ENCODE assay signal across 1 cellular context in genomic region chr18:48605408-48605845, GRCh38.
A peak's percentile ranks its signal among the peaks of the same experiment; 100 is the strongest.
TF ChIP-seq lines count a peak whose summit lies in the region.

No MANE protein-coding gene starts in this region.

TF ChIP-seq in K562, 482 proteins besides CTCF, POLR2A, EP300 and RAD21 (continued from another document and continues in another):
- TF ChIP-seq IRF9 (tag; IDR thresholded peaks at IDR 0.05) = no peak
- peak; percentile 27 for TF ChIP-seq DACH1 (IDR thresholded peaks at IDR 0.05; ENCODE audit: partially characterized antibody)
- TF ChIP-seq GATA2 (CRISPR knock-in tag; IDR thresholded peaks at IDR 0.05) = peak; percentile 90
- no peak for TF ChIP-seq MAFK (IDR thresholded peaks at IDR 0.05; ENCODE audit: low read length)
- no peak for TF ChIP-seq ZFP1 (CRISPR knock-in tag; IDR thresholded peaks at IDR 0.05)
- TF ChIP-seq DPF2 (IDR thresholded peaks at IDR 0.05) = peak; percentile 49; the same call in 1 of the 2 replicates
- 0 out of 2 replicates have a peak, but pooled peaks have one; percentile 17 for TF ChIP-seq BHLHE40 (IDR thresholded peaks at IDR 0.05; ENCODE audit: low read length)
- TF ChIP-seq, protein P1, sequence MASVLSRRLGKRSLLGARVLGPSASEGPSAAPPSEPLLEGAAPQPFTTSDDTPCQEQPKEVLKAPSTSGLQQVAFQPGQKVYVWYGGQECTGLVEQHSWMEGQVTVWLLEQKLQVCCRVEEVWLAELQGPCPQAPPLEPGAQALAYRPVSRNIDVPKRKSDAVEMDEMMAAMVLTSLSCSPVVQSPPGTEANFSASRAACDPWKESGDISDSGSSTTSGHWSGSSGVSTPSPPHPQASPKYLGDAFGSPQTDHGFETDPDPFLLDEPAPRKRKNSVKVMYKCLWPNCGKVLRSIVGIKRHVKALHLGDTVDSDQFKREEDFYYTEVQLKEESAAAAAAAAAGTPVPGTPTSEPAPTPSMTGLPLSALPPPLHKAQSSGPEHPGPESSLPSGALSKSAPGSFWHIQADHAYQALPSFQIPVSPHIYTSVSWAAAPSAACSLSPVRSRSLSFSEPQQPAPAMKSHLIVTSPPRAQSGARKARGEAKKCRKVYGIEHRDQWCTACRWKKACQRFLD (CRISPR knock-in tag; IDR thresholded peaks at IDR 0.05) = peak; percentile 67; the same call in 1 of the 2 replicates
- TF ChIP-seq, protein P2, sequence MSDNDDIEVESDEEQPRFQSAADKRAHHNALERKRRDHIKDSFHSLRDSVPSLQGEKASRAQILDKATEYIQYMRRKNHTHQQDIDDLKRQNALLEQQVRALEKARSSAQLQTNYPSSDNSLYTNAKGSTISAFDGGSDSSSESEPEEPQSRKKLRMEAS (CRISPR knock-in tag; IDR thresholded peaks at IDR 0.05) = peak; percentile 61
- no peak for TF ChIP-seq ZNF384 (IDR thresholded peaks at IDR 0.05; ENCODE audit: low read depth, low read length)
- no peak for TF ChIP-seq MXI1 (IDR thresholded peaks at IDR 0.05; ENCODE audit: low read depth, low read length)
- no peak for TF ChIP-seq ZSCAN29 (IDR thresholded peaks at IDR 0.05)
- peak; percentile 80 for TF ChIP-seq NCOR1 (IDR thresholded peaks at IDR 0.05)
- TF ChIP-seq ZNF253 (CRISPR knock-in tag; conservative IDR thresholded peaks at IDR 0.05) = no peak
- no peak for TF ChIP-seq ZBTB1 (CRISPR knock-in tag; IDR thresholded peaks at IDR 0.05; ENCODE audit: borderline replicate concordance, low read depth)
- TF ChIP-seq, protein P3, sequence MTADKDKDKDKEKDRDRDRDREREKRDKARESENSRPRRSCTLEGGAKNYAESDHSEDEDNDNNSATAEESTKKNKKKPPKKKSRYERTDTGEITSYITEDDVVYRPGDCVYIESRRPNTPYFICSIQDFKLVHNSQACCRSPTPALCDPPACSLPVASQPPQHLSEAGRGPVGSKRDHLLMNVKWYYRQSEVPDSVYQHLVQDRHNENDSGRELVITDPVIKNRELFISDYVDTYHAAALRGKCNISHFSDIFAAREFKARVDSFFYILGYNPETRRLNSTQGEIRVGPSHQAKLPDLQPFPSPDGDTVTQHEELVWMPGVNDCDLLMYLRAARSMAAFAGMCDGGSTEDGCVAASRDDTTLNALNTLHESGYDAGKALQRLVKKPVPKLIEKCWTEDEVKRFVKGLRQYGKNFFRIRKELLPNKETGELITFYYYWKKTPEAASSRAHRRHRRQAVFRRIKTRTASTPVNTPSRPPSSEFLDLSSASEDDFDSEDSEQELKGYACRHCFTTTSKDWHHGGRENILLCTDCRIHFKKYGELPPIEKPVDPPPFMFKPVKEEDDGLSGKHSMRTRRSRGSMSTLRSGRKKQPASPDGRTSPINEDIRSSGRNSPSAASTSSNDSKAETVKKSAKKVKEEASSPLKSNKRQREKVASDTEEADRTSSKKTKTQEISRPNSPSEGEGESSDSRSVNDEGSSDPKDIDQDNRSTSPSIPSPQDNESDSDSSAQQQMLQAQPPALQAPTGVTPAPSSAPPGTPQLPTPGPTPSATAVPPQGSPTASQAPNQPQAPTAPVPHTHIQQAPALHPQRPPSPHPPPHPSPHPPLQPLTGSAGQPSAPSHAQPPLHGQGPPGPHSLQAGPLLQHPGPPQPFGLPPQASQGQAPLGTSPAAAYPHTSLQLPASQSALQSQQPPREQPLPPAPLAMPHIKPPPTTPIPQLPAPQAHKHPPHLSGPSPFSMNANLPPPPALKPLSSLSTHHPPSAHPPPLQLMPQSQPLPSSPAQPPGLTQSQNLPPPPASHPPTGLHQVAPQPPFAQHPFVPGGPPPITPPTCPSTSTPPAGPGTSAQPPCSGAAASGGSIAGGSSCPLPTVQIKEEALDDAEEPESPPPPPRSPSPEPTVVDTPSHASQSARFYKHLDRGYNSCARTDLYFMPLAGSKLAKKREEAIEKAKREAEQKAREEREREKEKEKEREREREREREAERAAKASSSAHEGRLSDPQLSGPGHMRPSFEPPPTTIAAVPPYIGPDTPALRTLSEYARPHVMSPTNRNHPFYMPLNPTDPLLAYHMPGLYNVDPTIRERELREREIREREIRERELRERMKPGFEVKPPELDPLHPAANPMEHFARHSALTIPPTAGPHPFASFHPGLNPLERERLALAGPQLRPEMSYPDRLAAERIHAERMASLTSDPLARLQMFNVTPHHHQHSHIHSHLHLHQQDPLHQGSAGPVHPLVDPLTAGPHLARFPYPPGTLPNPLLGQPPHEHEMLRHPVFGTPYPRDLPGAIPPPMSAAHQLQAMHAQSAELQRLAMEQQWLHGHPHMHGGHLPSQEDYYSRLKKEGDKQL (CRISPR knock-in tag; IDR thresholded peaks at IDR 0.05; ENCODE audit: borderline replicate concordance) = no peak
- TF ChIP-seq, protein P4, sequence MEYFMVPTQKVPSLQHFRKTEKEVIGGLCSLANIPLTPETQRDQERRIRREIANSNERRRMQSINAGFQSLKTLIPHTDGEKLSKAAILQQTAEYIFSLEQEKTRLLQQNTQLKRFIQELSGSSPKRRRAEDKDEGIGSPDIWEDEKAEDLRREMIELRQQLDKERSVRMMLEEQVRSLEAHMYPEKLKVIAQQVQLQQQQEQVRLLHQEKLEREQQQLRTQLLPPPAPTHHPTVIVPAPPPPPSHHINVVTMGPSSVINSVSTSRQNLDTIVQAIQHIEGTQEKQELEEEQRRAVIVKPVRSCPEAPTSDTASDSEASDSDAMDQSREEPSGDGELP (CRISPR knock-in tag; IDR thresholded peaks at IDR 0.05; ENCODE audit: borderline replicate concordance) = peak; percentile 75; the same call in 1 of the 2 replicates
- no peak for TF ChIP-seq ZNF444 (CRISPR knock-in tag; IDR thresholded peaks at IDR 0.05)
- TF ChIP-seq FOSL1 (tag; conservative IDR thresholded peaks at IDR 0.05) = peak; percentile 40
- TF ChIP-seq, protein P5, sequence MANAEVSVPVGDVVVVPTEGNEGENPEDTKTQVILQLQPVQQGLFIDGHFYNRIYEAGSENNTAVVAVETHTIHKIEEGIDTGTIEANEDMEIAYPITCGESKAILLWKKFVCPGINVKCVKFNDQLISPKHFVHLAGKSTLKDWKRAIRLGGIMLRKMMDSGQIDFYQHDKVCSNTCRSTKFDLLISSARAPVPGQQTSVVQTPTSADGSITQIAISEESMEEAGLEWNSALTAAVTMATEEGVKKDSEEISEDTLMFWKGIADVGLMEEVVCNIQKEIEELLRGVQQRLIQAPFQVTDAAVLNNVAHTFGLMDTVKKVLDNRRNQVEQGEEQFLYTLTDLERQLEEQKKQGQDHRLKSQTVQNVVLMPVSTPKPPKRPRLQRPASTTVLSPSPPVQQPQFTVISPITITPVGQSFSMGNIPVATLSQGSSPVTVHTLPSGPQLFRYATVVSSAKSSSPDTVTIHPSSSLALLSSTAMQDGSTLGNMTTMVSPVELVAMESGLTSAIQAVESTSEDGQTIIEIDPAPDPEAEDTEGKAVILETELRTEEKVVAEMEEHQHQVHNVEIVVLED (CRISPR knock-in tag; IDR thresholded peaks at IDR 0.05) = no peak
- peak; percentile 68 for TF ChIP-seq SMAD4 (CRISPR knock-in tag; conservative IDR thresholded peaks at IDR 0.05)
- TF ChIP-seq C11orf30 (IDR thresholded peaks at IDR 0.05; ENCODE audit: low read depth) = no peak
- no peak for TF ChIP-seq TAF9B (IDR thresholded peaks at IDR 0.05; ENCODE audit: partially characterized antibody)
- TF ChIP-seq E2F8 (IDR thresholded peaks at IDR 0.05; ENCODE audit: low read depth, partially characterized antibody) = no peak
- no peak for TF ChIP-seq RBM25 (IDR thresholded peaks at IDR 0.05; ENCODE audit: low read depth, low read length, severe bottlenecking)
- peak; percentile 45 for TF ChIP-seq CCNT2 (IDR thresholded peaks at IDR 0.05; ENCODE audit: borderline replicate concordance, extremely low read depth, insufficient read length, low read depth, low read length)
- no peak for TF ChIP-seq PCBP1 (IDR thresholded peaks at IDR 0.05; ENCODE audit: low read depth, low read length, poor library complexity, severe bottlenecking)
- TF ChIP-seq ZNF354B (CRISPR knock-in tag; IDR thresholded peaks at IDR 0.05) = no peak
- 0 out of 2 replicates have a peak, but pooled peaks have one; percentile 26 for TF ChIP-seq HEY1 (CRISPR knock-in tag; IDR thresholded peaks at IDR 0.05; ENCODE audit: borderline replicate concordance)
- no peak for TF ChIP-seq HNRNPUL1 (IDR thresholded peaks at IDR 0.05; ENCODE audit: low read length)
- TF ChIP-seq CREB1 (IDR thresholded peaks at IDR 0.05) = no peak
- no peak for TF ChIP-seq CREB1 (CRISPR knock-in tag; IDR thresholded peaks at IDR 0.05)
- peak; percentile 83 for TF ChIP-seq ARID1B (IDR thresholded peaks at IDR 0.05)
- no peak for TF ChIP-seq DNMT1 (IDR thresholded peaks at IDR 0.05)
- no peak for TF ChIP-seq E4F1 (CRISPR knock-in tag; IDR thresholded peaks at IDR 0.05; ENCODE audit: borderline replicate concordance)
- TF ChIP-seq POLR2AphosphoS5 (IDR thresholded peaks at IDR 0.05; ENCODE audit: control insufficient read depth, insufficient read depth, low read depth, low read length) = peak; percentile 73
- no peak for TF ChIP-seq MAFG (tag; conservative IDR thresholded peaks at IDR 0.05)
- TF ChIP-seq NR3C1 (CRISPR knock-in tag; IDR thresholded peaks at IDR 0.05) = no peak
- TF ChIP-seq ZNF133 (CRISPR knock-in tag; IDR thresholded peaks at IDR 0.05) = no peak
- TF ChIP-seq HES1 (IDR thresholded peaks at IDR 0.05; ENCODE audit: low read depth) = peak; percentile 99
- TF ChIP-seq SRSF1 (IDR thresholded peaks at IDR 0.05; ENCODE audit: low read depth, low read length) = no peak
- TF ChIP-seq SPI1 (IDR thresholded peaks at IDR 0.05; ENCODE audit: borderline replicate concordance, low read depth, low read length) = no peak
- no peak for TF ChIP-seq ZNF695 (CRISPR knock-in tag; IDR thresholded peaks at IDR 0.05)
- no peak for TF ChIP-seq GTF2E2 (tag; IDR thresholded peaks at IDR 0.05)
- no peak for TF ChIP-seq ZNF830 (CRISPR knock-in tag; IDR thresholded peaks at IDR 0.05)
- TF ChIP-seq MYC (IDR thresholded peaks at IDR 0.05; ENCODE audit: low read depth, low read length) = no peak; the same call in 1 of the 2 replicates
- no peak for TF ChIP-seq MYC (CRISPR knock-in tag; IDR thresholded peaks at IDR 0.05; ENCODE audit: borderline replicate concordance, low read depth)
- TF ChIP-seq ZBED1 (IDR thresholded peaks at IDR 0.05) = no peak
- no peak for TF ChIP-seq SREBF2 (CRISPR knock-in tag; IDR thresholded peaks at IDR 0.05)
- peak; percentile 56; the same call in 1 of the 2 replicates for TF ChIP-seq CTBP1 (IDR thresholded peaks at IDR 0.05; ENCODE audit: borderline replicate concordance)
- no peak; the same call in 1 of the 2 replicates for TF ChIP-seq GABPA (tag; conservative IDR thresholded peaks at IDR 0.05; ENCODE audit: low read depth)
- no peak for TF ChIP-seq ZNF717 (CRISPR knock-in tag; IDR thresholded peaks at IDR 0.05)
